8 cellular contexts compared by ENCODE assay signal in the genomic region with DNA sequence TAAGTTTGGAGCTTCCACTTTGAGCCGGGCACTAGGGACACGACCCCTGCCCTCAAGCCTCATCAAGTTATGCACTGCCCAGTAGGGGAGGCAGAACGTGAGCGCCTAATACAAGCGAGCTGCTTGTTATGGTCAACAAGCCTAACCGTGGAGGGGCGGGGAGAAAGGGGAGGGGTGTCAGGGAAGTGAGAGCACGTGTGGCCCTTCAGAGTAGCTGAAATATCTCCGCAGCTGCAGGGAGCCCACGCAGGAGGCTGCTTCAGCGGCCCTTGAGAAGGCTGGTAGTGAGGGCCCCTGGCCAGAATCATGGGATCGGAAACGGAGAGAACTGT.
DNase-seq lines count a peak whose midpoint lies in the region; ATAC-seq and TF ChIP-seq lines count a peak whose summit lies in the region.

No MANE protein-coding gene starts in this region.

- H3K27ac ChIP-seq in KMS-11 (peak overlapping the region; percentile 67), layer of hippocampus (ENCODE audit: low read depth, low read length) (peak overlapping the region; percentile 46)

- H3K27me3 ChIP-seq in KMS-11 (ENCODE audit: insufficient read depth, low read depth) (no peaks in the 10 kb centered on the region), layer of hippocampus (ENCODE audit: control insufficient read depth, insufficient read depth, low read length) (no peaks in the 10 kb centered on the region)

- peaks cover 18% of the 10 kb centered on the region for H3K4me1 ChIP-seq in KMS-11 (ENCODE audit: low read depth, poor library complexity, severe bottlenecking)

- H3K79me2 ChIP-seq in KMS-11 (ENCODE audit: insufficient read depth, low read depth): no peaks in the 10 kb centered on the region

- H3K9ac ChIP-seq in KMS-11: peak overlapping the region; percentile 63

- no peak overlapping the region for H3K4me3 ChIP-seq in KMS-11 (IDR thresholded peaks at IDR 0.05; ENCODE audit: insufficient read depth, low read depth, low read length)

- no peak for TF ChIP-seq CTCF in KMS-11 (conservative IDR thresholded peaks at IDR 0.05; ENCODE audit: low read depth, low read length)

- ATAC-seq in GM21717 (IDR thresholded peaks at IDR 0.05; ENCODE audit: unreplicated experiment): peak; percentile 48

- DNase-seq in GDM1 (lab: John Stamatoyannopoulos, UW) (peak; percentile 35), UCSD-AML1 (lab: John Stamatoyannopoulos, UW; ENCODE audit: unreplicated experiment) (peak; percentile 77), GOT3 (lab: John Stamatoyannopoulos, UW) (no peak)
- peak; percentile 4 for DNase-seq in central memory CD4-positive, alpha-beta T cell
- DNase-seq in stimulated activated CD4-positive, alpha-beta T cell treated with anti-CD3 and anti-CD28 coated beads, Interleukin-1b, Interleukin-23, amount 100 ng/mL, for 4 hours (ENCODE audit: low read depth in 2 of 2): peak; percentile 18 to 23

- no peaks in the 10 kb centered on the region for H4K20me1 ChIP-seq in KMS-11 (ENCODE audit: insufficient read depth)

- no peaks in the 10 kb centered on the region for H3K36me3 ChIP-seq in KMS-11 (ENCODE audit: insufficient read depth)

- peak overlapping the region; percentile 98 for H2AFZ ChIP-seq in KMS-11 (ENCODE audit: low read depth)

- H3K4me2 ChIP-seq in KMS-11: peak overlapping the region; percentile 98
